Comparison of ENCODE assay signal across 36 cellular contexts in genomic region chr3:127274200-127274599, GRCh38. TPM values are rescaled to one million over a fixed set of nuclear protein-coding genes. Genes with fewer than 3 reads are reported as not detected.
"Had no signal": no experiment of that assay in that cellular context is flagged by ENCODE, and none has a peak within 500 bp of the region (broad histone marks: within the 10 kb centered on the region; RNA-seq: fewer than 3 reads in every experiment).

No MANE protein-coding gene starts in this region.

- ATAC-seq: activated naive CD4-positive, alpha-beta T cell treated with anti-CD3 and anti-CD28 coated beads, Interleukin-2, amount 50 U/mL, for 72 hours; activated naive CD8-positive, alpha-beta T cell treated with anti-CD3 and anti-CD28 coated beads, Interleukin-2, amount 50 U/mL, for 24 hours; activated T-cell treated with anti-CD3 and anti-CD28 coated beads, Interleukin-2, amount 50 U/mL, for 4 hours; K562; PC-3 had no signal

- H3K27me3 ChIP-seq: Peyer's patch had no signal

- H3K27ac Mint-ChIP-seq: activated B cell treated with CpG ODN at 0.5 μM for 24 hours; activated CD4-positive, alpha-beta memory T cell treated with anti-CD3 and anti-CD28 coated beads for 36 hours; activated naive CD4-positive, alpha-beta T cell treated with anti-CD3 and anti-CD28 coated beads for 36 hours; activated naive CD4-positive, alpha-beta T cell treated with anti-CD3 and anti-CD28 coated beads, Interleukin-2, amount 50 U/mL, for 72 hours; activated naive CD8-positive, alpha-beta T cell treated with anti-CD3 and anti-CD28 coated beads, Interleukin-2, amount 50 U/mL, for 24 hours; activated T-helper 1 cell treated with anti-CD3 and anti-CD28 coated beads, Interleukin-12 subunit alpha, Interleukin-12 subunit beta, Interleukin-2, Interleukin-4 antibody, amounts not matched to agents 30 ng/mL and 10 ng/mL and 1 ng/mL, durations not matched to agents 14 hours and 24 hours and 36 hours; brain had no signal

- H3K9me3 ChIP-seq: Peyer's patch had no signal

- H3K4me3 ChIP-seq: K562, MG63, Peyer's patch had no signal

- H3K36me3 Mint-ChIP-seq: activated CD4-positive, alpha-beta memory T cell treated with anti-CD3 and anti-CD28 coated beads for 36 hours; activated naive CD4-positive, alpha-beta T cell treated with anti-CD3 and anti-CD28 coated beads, Interleukin-2, amount 50 U/mL, for 72 hours; brain had no signal

- FAIRE-seq: K562 had no signal

- H3K9me3 Mint-ChIP-seq: activated naive CD4-positive, alpha-beta T cell treated with anti-CD3 and anti-CD28 coated beads, Interleukin-2, amount 50 U/mL, for 72 hours had no signal

- H3K4me1 ChIP-seq: Peyer's patch had no signal

- H3K27ac ChIP-seq: Peyer's patch, VCaP had no signal

- H3K4me3 Mint-ChIP-seq: activated B cell treated with CpG ODN at 0.5 μM for 24 hours; activated CD4-positive, alpha-beta memory T cell treated with anti-CD3 and anti-CD28 coated beads for 36 hours; activated naive CD4-positive, alpha-beta T cell treated with anti-CD3 and anti-CD28 coated beads for 36 hours; activated naive CD8-positive, alpha-beta T cell treated with anti-CD3 and anti-CD28 coated beads, Interleukin-2, amount 50 U/mL, for 24 hours; activated T-cell treated with anti-CD3 and anti-CD28 coated beads, Interleukin-2, amount 50 U/mL, for 4 hours; activated T-helper 1 cell treated with anti-CD3 and anti-CD28 coated beads, Interleukin-12 subunit alpha, Interleukin-12 subunit beta, Interleukin-2, Interleukin-4 antibody, amounts not matched to agents 30 ng/mL and 10 ng/mL and 1 ng/mL, durations not matched to agents 14 hours and 24 hours and 36 hours; brain had no signal

- H3K36me3 ChIP-seq: MG63, Peyer's patch had no signal

- DNase-seq: activated B cell treated with CpG ODN at 0.5 μM for 24 hours; activated CD4-positive, alpha-beta memory T cell treated with anti-CD3 and anti-CD28 coated beads for 36 hours; activated CD4-positive, alpha-beta T cell treated with anti-CD3 and anti-CD28 coated beads for 4 hours; activated CD4-positive, alpha-beta T cell treated with anti-CD3 and anti-CD28 coated beads, Interleukin-2, amount 50 U/mL, for 1 hour; activated CD4-positive, CD25-positive, alpha-beta regulatory T cell treated with anti-CD3 and anti-CD28 coated beads, Interleukin-2, amount 50 U/mL, for 72 hours; activated CD8-positive, alpha-beta memory T cell treated with anti-CD3 and anti-CD28 coated beads, Interleukin-2, amount 50 U/mL, for 4 hours; activated gamma-delta T cell treated with Interleukin-2 at 50 U/mL for 16 hours; activated naive CD4-positive, alpha-beta T cell treated with anti-CD3 and anti-CD28 coated beads for 36 hours; activated naive CD8-positive, alpha-beta T cell treated with anti-CD3 and anti-CD28 coated beads, Interleukin-2, amount 50 U/mL, for 24 hours; activated T-cell treated with anti-CD3 and anti-CD28 coated beads for 4 hours; activated T-cell treated with anti-CD3 and anti-CD28 coated beads, Interleukin-2, amount 50 U/mL, for 4 hours; anterior cingulate cortex; MG63; NCI-H1048; NCI-H1105 treated with DMSO at 0.1 percent for 48 hours; NCI-H1436; NCI-H1694; NCI-H1930; NCI-H345; NCI-H526; NCI-H748 treated with DMSO at 0.1 percent for 48 hours; NK-92 treated with Interleukin-12 subunit alpha and Interleukin-12 subunit beta, amount 100 ng/mL, for 24 hours; PC-3; Peyer's patch; Right ventricle myocardium superior; RPMI8226; SW 1271; T-helper 1 cell; T-helper 2 cell; T-helper 9 cell had no signal

- H3K4me1 Mint-ChIP-seq: activated B cell treated with CpG ODN at 0.5 μM for 24 hours; activated naive CD8-positive, alpha-beta T cell treated with anti-CD3 and anti-CD28 coated beads, Interleukin-2, amount 50 U/mL, for 24 hours; brain had no signal

RNA-seq across cellular contexts. Expression of gene PRR20G, which starts 13.6 kb away (rescaled TPM):
- total RNA-seq: activated B cell treated with CpG ODN at 0.5 μM for 24 hours; activated CD4-positive, alpha-beta memory T cell treated with anti-CD3 and anti-CD28 coated beads for 36 hours; activated naive CD4-positive, alpha-beta T cell treated with anti-CD3 and anti-CD28 coated beads for 36 hours; activated naive CD4-positive, alpha-beta T cell treated with anti-CD3 and anti-CD28 coated beads, Interleukin-2, amount 50 U/mL, for 72 hours; activated T-cell treated with anti-CD3 and anti-CD28 coated beads, Interleukin-2, amount 50 U/mL, for 4 hours; activated T-helper 1 cell treated with anti-CD3 and anti-CD28 coated beads, Interleukin-12 subunit alpha, Interleukin-12 subunit beta, Interleukin-2, Interleukin-4 antibody, amounts not matched to agents 30 ng/mL and 10 ng/mL and 1 ng/mL, durations not matched to agents 14 hours and 24 hours and 36 hours; K562; NCI-H460; PC-3; Peyer's patch; Right ventricle myocardium superior had no signal
- polyA plus RNA-seq: K562 had no signal
